In the genomic region with DNA sequence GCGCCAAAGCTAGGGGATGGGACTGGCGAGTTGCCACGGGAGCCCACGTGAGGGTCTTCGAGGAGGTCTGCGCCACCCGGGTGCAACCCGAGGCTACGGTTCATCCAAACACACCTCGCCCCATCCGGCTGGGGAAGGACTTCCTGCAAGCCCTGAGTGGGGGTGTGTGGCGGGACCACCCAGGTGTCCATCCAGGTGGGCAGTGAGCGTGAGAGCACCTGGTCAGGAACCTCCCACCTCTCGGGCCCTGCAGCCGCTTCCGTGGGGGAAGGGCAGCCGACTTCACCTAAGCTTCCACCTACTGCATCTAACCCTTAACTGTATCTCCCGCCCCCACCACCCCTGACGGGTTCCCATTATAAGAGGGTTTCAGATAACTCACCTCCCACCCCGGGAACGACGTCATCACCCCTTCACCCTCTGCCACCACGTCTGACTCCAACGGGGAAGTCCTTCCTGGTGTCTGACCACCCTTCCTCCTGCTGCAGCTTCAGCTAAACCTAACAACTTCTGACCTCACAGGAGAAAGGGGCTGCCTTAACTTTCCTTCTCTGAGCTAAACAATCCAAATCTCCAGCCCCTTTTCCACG, we compare ENCODE assay signal across 8 cellular contexts. TPM values are rescaled to one million over a fixed set of nuclear protein-coding genes. Genes with fewer than 3 reads are reported as not detected.
A peak's percentile ranks its signal among the peaks of the same experiment; 100 is the strongest.
DNase-seq lines count a peak whose midpoint lies in the region; ATAC-seq lines count a peak whose summit lies in the region.

No MANE protein-coding gene starts in this region.

- no peaks in the 10 kb centered on the region for H3K27me3 ChIP-seq in MG63

- H3K4me3 Mint-ChIP-seq in T-helper 2 cell treated with Interferon-gamma antibody and Interleukin-4, amounts not matched to agents 5 μg/mL and 100 μg/mL, for 36 hours: peak overlapping the region; percentile 80
- H3K4me3 Mint-ChIP-seq in effector memory CD8-positive, alpha-beta T cell: peak overlapping the region; percentile 83 to 93
- peak overlapping the region; percentile 85 for H3K4me3 Mint-ChIP-seq in stimulated activated effector memory CD8-positive, alpha-beta T cell treated with anti-CD3 and anti-CD28 coated beads, Interleukin-12 subunit alpha, Interleukin-12 subunit beta, amount 100 ng/mL, for 72 hours

- H3K4me1 Mint-ChIP-seq in T-helper 2 cell treated with Interferon-gamma antibody and Interleukin-4, amounts not matched to agents 5 μg/mL and 100 μg/mL, for 36 hours (ENCODE audit: low read depth): peaks cover 20% of the 10 kb centered on the region
- H3K4me1 Mint-ChIP-seq in effector memory CD8-positive, alpha-beta T cell (ENCODE audit: low read depth in 2 of 2): peaks cover 23 to 34% of the 10 kb centered on the region in 2 donors
- H3K4me1 Mint-ChIP-seq in stimulated activated effector memory CD8-positive, alpha-beta T cell treated with anti-CD3 and anti-CD28 coated beads, Interleukin-12 subunit alpha, Interleukin-12 subunit beta, amount 100 ng/mL, for 72 hours: peaks cover 27% of the 10 kb centered on the region

- peaks cover 21% of the 10 kb centered on the region for H3K27me3 Mint-ChIP-seq in T-helper 2 cell treated with Interferon-gamma antibody and Interleukin-4, amounts not matched to agents 5 μg/mL and 100 μg/mL, for 36 hours (ENCODE audit: low read depth)
- H3K27me3 Mint-ChIP-seq in effector memory CD8-positive, alpha-beta T cell: peaks cover 6 to 30% of the 10 kb centered on the region in 2 donors

- DNase-seq in NCI-H1092 treated with DMSO at 0.1 percent for 48 hours (lab: John Stamatoyannopoulos, UW): peak; percentile 19
- DNase-seq in NCI-H1092 (lab: John Stamatoyannopoulos, UW): no peak
- DNase-seq in T-helper 2 cell treated with Interferon-gamma antibody and Interleukin-4, amounts not matched to agents 5 μg/mL and 100 μg/mL, for 36 hours (ENCODE audit: low spot score): peak; percentile 45
- no peak for DNase-seq in effector memory CD8-positive, alpha-beta T cell
- DNase-seq in stimulated activated effector memory CD8-positive, alpha-beta T cell treated with anti-CD3 and anti-CD28 coated beads, Interleukin-12 subunit alpha, Interleukin-12 subunit beta, amount 100 ng/mL, for 72 hours (ENCODE audit: low spot score in 2 of 2): peak in 1 of 2 donors; percentile 61
- DNase-seq in MG63: no peak
- no peak for DNase-seq in NCI-H2171 (lab: John Stamatoyannopoulos, UW)

- no peaks in the 10 kb centered on the region for H3K9me3 Mint-ChIP-seq in T-helper 2 cell treated with Interferon-gamma antibody and Interleukin-4, amounts not matched to agents 5 μg/mL and 100 μg/mL, for 36 hours
- no peaks in the 10 kb centered on the region for H3K9me3 Mint-ChIP-seq in effector memory CD8-positive, alpha-beta T cell
- no peaks in the 10 kb centered on the region for H3K9me3 Mint-ChIP-seq in stimulated activated effector memory CD8-positive, alpha-beta T cell treated with anti-CD3 and anti-CD28 coated beads, Interleukin-12 subunit alpha, Interleukin-12 subunit beta, amount 100 ng/mL, for 72 hours

- H3K4me3 ChIP-seq in MG63: no peak overlapping the region

- H3K36me3 ChIP-seq in MG63: no peaks in the 10 kb centered on the region

- H3K9me3 ChIP-seq in MG63: no peaks in the 10 kb centered on the region

- ATAC-seq in effector memory CD8-positive, alpha-beta T cell (replicated peaks): peak; percentile 4
- peak; percentile 3 for ATAC-seq in stimulated activated effector memory CD8-positive, alpha-beta T cell treated with anti-CD3 and anti-CD28 coated beads, Interleukin-12 subunit alpha, Interleukin-12 subunit beta, amount 100 ng/mL, for 72 hours
- ATAC-seq in HG02623 (IDR thresholded peaks at IDR 0.05; ENCODE audit: unreplicated experiment): no peak

- H3K27ac Mint-ChIP-seq in T-helper 2 cell treated with Interferon-gamma antibody and Interleukin-4, amounts not matched to agents 5 μg/mL and 100 μg/mL, for 36 hours: peak overlapping the region; percentile 79
- H3K27ac Mint-ChIP-seq in effector memory CD8-positive, alpha-beta T cell: peak overlapping the region; percentile 52 to 65
- H3K27ac Mint-ChIP-seq in stimulated activated effector memory CD8-positive, alpha-beta T cell treated with anti-CD3 and anti-CD28 coated beads, Interleukin-12 subunit alpha, Interleukin-12 subunit beta, amount 100 ng/mL, for 72 hours: peak overlapping the region; percentile 74

- no peaks in the 10 kb centered on the region for H3K36me3 Mint-ChIP-seq in T-helper 2 cell treated with Interferon-gamma antibody and Interleukin-4, amounts not matched to agents 5 μg/mL and 100 μg/mL, for 36 hours (ENCODE audit: low read depth)
- peaks cover 10% of the 10 kb centered on the region for H3K36me3 Mint-ChIP-seq in effector memory CD8-positive, alpha-beta T cell (ENCODE audit: insufficient read depth)
- H3K36me3 Mint-ChIP-seq in stimulated activated effector memory CD8-positive, alpha-beta T cell treated with anti-CD3 and anti-CD28 coated beads, Interleukin-12 subunit alpha, Interleukin-12 subunit beta, amount 100 ng/mL, for 72 hours: no peaks in the 10 kb centered on the region

RNA-seq across cellular contexts. Expression of gene SMUG1, which starts 27.3 kb away (rescaled TPM):
- total RNA-seq in MG63 (2014; rRNA removed; shearing (Covaris generic); ENCODE audit: low replicate concordance): 33.1 and 48.3 TPM in 2 replicates

Comparison
In these comparisons a context has a peak if more than half of its experiments do, and no peak if none do; other contexts are left out.
1. DNase-seq: peak in NCI-H1092 treated with DMSO at 0.1 percent for 48 hours (single experiment) and T-helper 2 cell treated with Interferon-gamma antibody and Interleukin-4, amounts not matched to agents 5 μg/mL and 100 μg/mL, for 36 hours (single experiment); none in NCI-H1092 (single experiment), effector memory CD8-positive, alpha-beta T cell (0 of 3), MG63 (single experiment) and NCI-H2171 (single experiment).
2. Peak in every context shown above with its lines, with median percentiles within 50 percentile points of each other: H3K27ac Mint-ChIP-seq and H3K4me3 Mint-ChIP-seq.